Comparison of ENCODE assay signal across 19 cellular contexts in genomic region chr4:78553526-78554060, GRCh38. TPM values are rescaled to one million over a fixed set of nuclear protein-coding genes. Genes with fewer than 3 reads are reported as not detected.
A peak's percentile ranks its signal among the peaks of the same experiment; 100 is the strongest.
DNase-seq lines count a peak whose midpoint lies in the region; ATAC-seq and TF ChIP-seq lines count a peak whose summit lies in the region.
"Had no signal": no experiment of that assay in that cellular context is flagged by ENCODE, and none has a peak within 500 bp of the region (broad histone marks: within the 10 kb centered on the region; RNA-seq: fewer than 3 reads in every experiment).

No MANE protein-coding gene starts in this region.

- H3K9me3 Mint-ChIP-seq in mesothelial cell of epicardium, result no peaks in the 10 kb centered on the region
- H3K9me3 Mint-ChIP-seq: dendritic cell treated with granulocyte-macrophage colony-stimulating factor and Interleukin-4, amounts not matched to agents 40 ng/mL and 50 ng/mL, for 4 days; stimulated activated naive CD8-positive, alpha-beta T cell treated with anti-CD3 and anti-CD28 coated beads, Interleukin-15, Interleukin-2, amounts not matched to agents 100 ng/mL and 50 ng/mL, for 24 hours had no signal

- H3K9me3 ChIP-seq in heart left ventricle, result no peaks in the 10 kb centered on the region
- H3K9me3 ChIP-seq in mammary epithelial cell (replicated peaks; ENCODE audit: insufficient read depth, low read length), result no peaks in the 10 kb centered on the region
- no peaks in the 10 kb centered on the region for H3K9me3 ChIP-seq in upper lobe of left lung

- in situ Hi-C loops in mammary epithelial cell (cut with MboI; ENCODE audit: low sequenced_read_pairs in 2 of 2) (no loop called here), brain microvascular endothelial cell (cut with HindIII; ENCODE audit: low pct_ligation_motif_present, low sequenced_read_pairs) (no loop called here)

- peak overlapping the region; percentile 80 for H3K4me3 Mint-ChIP-seq in mesothelial cell of epicardium
- H3K4me3 Mint-ChIP-seq: CD4-positive, CD25-positive, alpha-beta regulatory T cell; dendritic cell treated with granulocyte-macrophage colony-stimulating factor and Interleukin-4, amounts not matched to agents 40 ng/mL and 50 ng/mL, for 4 days; neural progenitor cell had no signal

- TF ChIP-seq CTCF in heart left ventricle (IDR thresholded peaks at IDR 0.05) (no peak), mammary epithelial cell (conservative IDR thresholded peaks at IDR 0.05 in 1 of 2, IDR thresholded peaks at IDR 0.05 in 1 of 2; ENCODE audit: extremely low read depth in 1 of 2, insufficient read depth in 1 of 2, low read depth in 1 of 2, low read length in 2 of 2) (no peak), mesothelial cell of epicardium (IDR thresholded peaks at IDR 0.05; ENCODE audit: unreplicated experiment) (no peak), upper lobe of left lung (IDR thresholded peaks at IDR 0.05) (no peak), brain microvascular endothelial cell (IDR thresholded peaks at IDR 0.05; ENCODE audit: low read depth, low read length, missing control alignments) (no peak)

- peaks cover 0 to 12% (median 0%) of the 10 kb centered on the region in 9 donors for H3K27me3 ChIP-seq in heart left ventricle
- H3K27me3 ChIP-seq in mammary epithelial cell (ENCODE audit: insufficient read depth, low read length), result no peaks in the 10 kb centered on the region
- H3K27me3 ChIP-seq in upper lobe of left lung, result no peaks in the 10 kb centered on the region
- no peaks in the 10 kb centered on the region for H3K27me3 ChIP-seq in brain microvascular endothelial cell (replicated peaks)

- TF ChIP-seq POLR2A in heart left ventricle (IDR thresholded peaks at IDR 0.05), result peak in 1 of 2 donors; percentile 35
- no peak for TF ChIP-seq POLR2A in upper lobe of left lung (IDR thresholded peaks at IDR 0.05)

- peak overlapping the region; percentile 97 for H3K27ac Mint-ChIP-seq in mesothelial cell of epicardium
- H3K27ac Mint-ChIP-seq: CD4-positive, CD25-positive, alpha-beta regulatory T cell; dendritic cell treated with granulocyte-macrophage colony-stimulating factor and Interleukin-4, amounts not matched to agents 40 ng/mL and 50 ng/mL, for 4 days; neural progenitor cell; stimulated activated naive CD8-positive, alpha-beta T cell treated with anti-CD3 and anti-CD28 coated beads, Interleukin-15, Interleukin-2, amounts not matched to agents 100 ng/mL and 50 ng/mL, for 24 hours had no signal

- no peak overlapping the region for H2AFZ ChIP-seq in mammary epithelial cell (ENCODE audit: low read depth, low read length)
- H2AFZ ChIP-seq: neural progenitor cell had no signal

- no peaks in the 10 kb centered on the region for H4K20me1 ChIP-seq in mammary epithelial cell (ENCODE audit: insufficient read depth, low read length)

- intact Hi-C loops in heart left ventricle (cut with DNase I), result loop anchor here in 2 of 10 donors (5.0 kb wide), 2 partner anchors 34 to 36 kb away; no protein-coding TSS in a partner anchor
- intact Hi-C loops in cardiac septum (cut with DNase I), result loop anchor here (5.0 kb wide), 1 partner anchor 34 kb away; no protein-coding TSS in a partner anchor
- intact Hi-C loops in mammary epithelial cell (cut with micrococcal nuclease), result no loop called here

- H3K4me1 ChIP-seq in heart left ventricle (peaks cover 0 to 30% (median 7%) of the 10 kb centered on the region in 12 donors), mammary epithelial cell (ENCODE audit: insufficient read depth, low read length) (peaks cover 58% of the 10 kb centered on the region), upper lobe of left lung (peaks cover 15 to 44% (median 34%) of the 10 kb centered on the region in 4 donors)

- BruUV-seq in mammary epithelial cell (replicated peaks; lab: Mats Ljungman, UMichigan), result no TSS peak

- peaks cover 17% of the 10 kb centered on the region for H3K36me3 Mint-ChIP-seq in mesothelial cell of epicardium
- H3K36me3 Mint-ChIP-seq: CD4-positive, CD25-positive, alpha-beta regulatory T cell; neural progenitor cell had no signal

- H3K27ac ChIP-seq in heart left ventricle (peak overlapping the region; percentile 75 to 92 (median 84)), mammary epithelial cell (ENCODE audit: insufficient read depth, low read depth, low read length) (peak overlapping the region; percentile 100), upper lobe of left lung (peak overlapping the region; percentile 87 to 92 (median 92)), brain microvascular endothelial cell (no peak overlapping the region)
- H3K27ac ChIP-seq: neural progenitor cell had no signal

- H3K79me2 ChIP-seq in mammary epithelial cell (ENCODE audit: insufficient read depth, low read length), result peaks cover 48% of the 10 kb centered on the region

- peaks cover 0 to 10% (median 0%) of the 10 kb centered on the region in 9 donors for H3K36me3 ChIP-seq in heart left ventricle
- peaks cover 21% of the 10 kb centered on the region for H3K36me3 ChIP-seq in mammary epithelial cell (ENCODE audit: insufficient read depth, low read length)
- peaks cover 0 to 14% (median 2%) of the 10 kb centered on the region in 4 donors for H3K36me3 ChIP-seq in upper lobe of left lung
- H3K36me3 ChIP-seq in brain microvascular endothelial cell (replicated peaks), result no peaks in the 10 kb centered on the region
- H3K36me3 ChIP-seq: neural progenitor cell had no signal

- peak overlapping the region in 9 of 12 donors; percentile 62 to 75 (median 68) for H3K4me3 ChIP-seq in heart left ventricle
- H3K4me3 ChIP-seq in mammary epithelial cell (replicated peaks in 1 of 3; ENCODE audit: insufficient read depth in 1 of 3, low read depth in 2 of 3, low read length in 3 of 3), result peak overlapping the region; percentile 76 to 97 (median 82)
- peak overlapping the region in 2 of 4 donors; percentile 61 to 63 for H3K4me3 ChIP-seq in upper lobe of left lung
- H3K4me3 ChIP-seq in brain microvascular endothelial cell (ENCODE audit: low read depth, low read length), result no peak overlapping the region
- H3K4me3 ChIP-seq: neural progenitor cell, skin epidermis had no signal

- peak overlapping the region; percentile 97 for H3K4me2 ChIP-seq in mammary epithelial cell (ENCODE audit: insufficient read depth, low read depth, low read length)
- H3K4me2 ChIP-seq: neural progenitor cell had no signal

- dilution Hi-C loops in mammary epithelial cell (cut with HindIII; ENCODE audit: low sequenced_read_pairs), result no loop called here

- H3K27me3 Mint-ChIP-seq in mesothelial cell of epicardium (ENCODE audit: low read depth), result peaks cover 4% of the 10 kb centered on the region

- H3K9ac ChIP-seq in mammary epithelial cell (ENCODE audit: insufficient read depth, low read length), result peak overlapping the region; percentile 99
- H3K9ac ChIP-seq: neural progenitor cell had no signal

- ATAC-seq in heart left ventricle, result peak in 3 of 4 donors; percentile 42 to 67 (median 61)
- ATAC-seq in upper lobe of left lung (ENCODE audit: low FRiP score in 2 of 2), result no peak
- ATAC-seq in GM18909 (IDR thresholded peaks at IDR 0.05; ENCODE audit: poor library complexity, unreplicated experiment), result no peak
- ATAC-seq in HG02571 (IDR thresholded peaks at IDR 0.05; ENCODE audit: unreplicated experiment), result no peak
- ATAC-seq: left lobe of liver had no signal

- TF ChIP-seq EP300 in upper lobe of left lung (IDR thresholded peaks at IDR 0.05), result no peak

- CTCF ChIA-PET in mammary epithelial cell (lab: Charles Lee; ENCODE audit: low non-redundant PET), result no interaction called here

- DNase-seq in heart left ventricle (no peak), cardiac septum (ENCODE audit: low spot score) (no peak), mammary epithelial cell (no peak), mesothelial cell of epicardium (ENCODE audit: low spot score in 2 of 2, unreplicated experiment in 2 of 2) (no peak), upper lobe of left lung (no peak), brain microvascular endothelial cell (no peak)
- DNase-seq: activated CD4-positive, CD25-positive, alpha-beta regulatory T cell; activated naive CD4-positive, alpha-beta T cell treated with Interleukin-2 at 50 U/mL for 16 hours; CD4-positive, CD25-positive, alpha-beta regulatory T cell; NCI-H187; NCI-H526 treated with DMSO at 0.1 percent for 48 hours; SW 1271 had no signal

- peaks cover 58% of the 10 kb centered on the region for H3K4me1 Mint-ChIP-seq in mesothelial cell of epicardium

RNA-seq across cellular contexts. Expression of gene ANXA3, which starts 2.0 kb away (rescaled TPM):
- total RNA-seq in heart left ventricle (100 to 1,000 TPM in 1 of 9 donors, 10 to 100 TPM in 8; 12.9 to 119 (median 28.7) TPM), cardiac septum (12.3 TPM), mammary epithelial cell (100 to 1,000 TPM; 325 to 422 TPM), mesothelial cell of epicardium (86.1 to 90.2 TPM (median 87.2 TPM) in 3 replicates), upper lobe of left lung (100 to 1,000 TPM; 113 to 484 (median 269) TPM)
- polyA plus RNA-seq in heart left ventricle (10 to 100 TPM; 25.3 to 92.6 TPM), mammary epithelial cell (329 TPM)
- polyA minus RNA-seq in mammary epithelial cell, result 452 TPM
- total RNA-seq: CD4-positive, CD25-positive, alpha-beta regulatory T cell had no signal
- polyA plus RNA-seq: CD4-positive, CD25-positive, alpha-beta regulatory T cell had no signal

Comparison
In these comparisons a context has a peak if more than half of its experiments do, and no peak if none do; other contexts are left out.
1. ATAC-seq: peak in heart left ventricle (3 of 4); none in upper lobe of left lung (0 of 2), GM18909 (single experiment) and HG02571 (single experiment).